ENCODE assay signal across 13 cellular contexts in the genomic region with DNA sequence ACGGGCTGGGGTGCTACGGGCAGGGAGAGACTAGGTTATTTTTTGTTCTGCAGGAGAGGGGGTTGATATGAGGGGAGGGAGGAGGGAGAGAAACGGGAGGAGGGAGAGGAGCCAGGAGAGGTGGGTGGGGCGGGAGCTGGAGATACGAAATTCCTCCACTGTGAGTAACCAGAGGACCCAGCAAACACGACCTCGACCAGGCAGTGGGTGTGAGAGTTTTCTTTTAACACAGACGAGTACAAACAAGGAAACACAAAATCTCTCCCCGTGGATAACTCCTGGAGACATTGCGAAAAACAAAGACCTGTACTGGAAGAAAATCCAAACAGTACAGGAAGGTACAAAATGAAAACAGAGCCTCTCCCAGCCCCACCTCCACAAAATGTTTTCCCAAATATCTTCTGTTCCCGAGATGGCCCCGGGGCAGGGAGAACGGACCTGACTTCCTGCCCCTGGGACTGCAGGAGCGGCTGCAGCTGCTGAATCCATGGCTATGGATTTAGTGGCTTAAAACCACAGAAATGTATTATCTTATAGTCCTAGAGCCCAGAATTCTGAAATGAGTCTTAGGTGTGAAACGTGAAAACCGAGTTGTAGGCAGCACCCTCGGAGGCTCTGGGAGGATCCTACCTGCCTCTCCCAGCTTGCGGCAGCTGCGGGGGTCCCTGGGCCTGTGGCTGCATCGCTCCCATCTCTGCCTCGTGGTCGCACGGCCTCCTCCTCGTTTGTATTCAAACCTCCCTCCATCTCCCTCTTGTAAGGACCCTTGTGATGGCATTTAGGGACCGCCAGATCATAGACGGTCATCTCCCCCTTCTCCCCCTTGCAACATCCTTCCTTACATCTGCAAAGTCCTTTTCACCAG.
DNase-seq lines count a peak whose midpoint lies in the region; FAIRE-seq and TF ChIP-seq lines count a peak whose summit lies in the region.
"Had no signal": no experiment of that assay in that cellular context is flagged by ENCODE, and none has a peak within 500 bp of the region (broad histone marks: within the 10 kb centered on the region; RNA-seq: fewer than 3 reads in every experiment).

No MANE protein-coding gene starts in this region.

- H3K27me3 Mint-ChIP-seq in nephron (ENCODE audit: low read depth) = peaks cover 24% of the 10 kb centered on the region

- H3K4me3 Mint-ChIP-seq in nephron = no peak overlapping the region
- H3K4me3 Mint-ChIP-seq: CD4-positive, CD25-positive, alpha-beta regulatory T cell had no signal

- peak; percentile 51 for DNase-seq in AG08396 (ENCODE audit: low spot score)
- peak; percentile 71 for DNase-seq in NCI-H460 (ENCODE audit: extremely low read depth, low read depth)
- peak; percentile 18 for DNase-seq in epithelial cell of proximal tubule (ENCODE audit: low read depth)
- DNase-seq in DMS79 treated with DMSO at 0.1 percent for 48 hours (lab: John Stamatoyannopoulos, UW) = no peak
- no peak for DNase-seq in NCI-H2029 treated with DMSO at 0.1 percent for 48 hours (lab: John Stamatoyannopoulos, UW)
- DNase-seq in D721Med (ENCODE audit: insufficient read length, low spot score) = no peak
- DNase-seq in AML-193 (lab: John Stamatoyannopoulos, UW) = no peak
- DNase-seq: activated CD4-positive, alpha-beta T cell treated with anti-CD3 and anti-CD28 coated beads for 48 hours; CD4-positive, CD25-positive, alpha-beta regulatory T cell; glutamatergic neuron; NCI-H526 treated with DMSO at 0.1 percent for 48 hours had no signal

- H3K4me3 ChIP-seq in epithelial cell of proximal tubule (ENCODE audit: low read depth, low read length) = no peak overlapping the region
- H3K4me3 ChIP-seq: HAP-1 had no signal

- no peaks in the 10 kb centered on the region for H3K36me3 Mint-ChIP-seq in nephron (ENCODE audit: low read depth)
- H3K36me3 Mint-ChIP-seq: CD4-positive, CD25-positive, alpha-beta regulatory T cell had no signal

- peaks cover 14% of the 10 kb centered on the region for H3K4me1 Mint-ChIP-seq in nephron
- H3K4me1 Mint-ChIP-seq: CD4-positive, CD25-positive, alpha-beta regulatory T cell had no signal

- no peak for FAIRE-seq in D721Med (lab: Jason Lieb, UNC)

- no peaks in the 10 kb centered on the region for H3K9me3 Mint-ChIP-seq in nephron
- H3K9me3 Mint-ChIP-seq: CD4-positive, CD25-positive, alpha-beta regulatory T cell had no signal

- no peak for TF ChIP-seq CTCF in epithelial cell of proximal tubule (conservative IDR thresholded peaks at IDR 0.05; ENCODE audit: low read depth, low read length)
- no peak for TF ChIP-seq CTCF in nephron (IDR thresholded peaks at IDR 0.05; ENCODE audit: unreplicated experiment in 3 of 3)
- TF ChIP-seq CTCF in D721Med (IDR thresholded peaks at IDR 0.05; ENCODE audit: insufficient read depth, missing control alignments) = no peak

- peak overlapping the region in 2 of 3 experiments; percentile 32 to 59 for H3K27ac Mint-ChIP-seq in nephron
- H3K27ac Mint-ChIP-seq: CD4-positive, CD25-positive, alpha-beta regulatory T cell had no signal

Comparison
In these comparisons a context has a peak if more than half of its experiments do, and no peak if none do; other contexts are left out.
1. DNase-seq: peak in AG08396 (single experiment), NCI-H460 (single experiment) and epithelial cell of proximal tubule (single experiment); none in DMS79 treated with DMSO at 0.1 percent for 48 hours (single experiment), NCI-H2029 treated with DMSO at 0.1 percent for 48 hours (single experiment), D721Med (single experiment) and AML-193 (0 of 2).